ENCODE assay signal across 9 cellular contexts in genomic region chr13:95535243-95535642, GRCh38. TPM values are rescaled to one million over a fixed set of nuclear protein-coding genes. Genes with fewer than 3 reads are reported as not detected.
DNase-seq lines count a peak whose midpoint lies in the region; ATAC-seq, FAIRE-seq and TF ChIP-seq lines count a peak whose summit lies in the region.
"Had no signal": no experiment of that assay in that cellular context is flagged by ENCODE, and none has a peak within 500 bp of the region (broad histone marks: within the 10 kb centered on the region; RNA-seq: fewer than 3 reads in every experiment).

No MANE protein-coding gene starts in this region.

- H3K27me3 ChIP-seq in CD8-positive, alpha-beta T cell (ENCODE audit: insufficient read depth, low read length): no peaks in the 10 kb centered on the region

- FAIRE-seq in A549 (lab: Jason Lieb, UNC): no peak

- POLR2A ChIA-PET in A549 (lab: Yijun Ruan, JAX): no interaction called here
- POLR2A ChIA-PET in CD8-positive, alpha-beta T cell (lab: Charles Lee): no interaction called here

- no peaks in the 10 kb centered on the region for H3K4me1 Mint-ChIP-seq in CD8-positive, alpha-beta T cell (ENCODE audit: low read depth)

- CTCF ChIA-PET in A549 (lab: Yijun Ruan, JAX): interaction anchor here (1.2 to 3.1 kb wide), 3 partner anchors 29 to 299 kb away, joined by 3 to 22 read pairs (median 11); no protein-coding TSS in a partner anchor
- CTCF ChIA-PET in CD8-positive, alpha-beta T cell (lab: Charles Lee): no interaction called here

- peak; percentile 45 to 89 for DNase-seq in A549 (ENCODE audit: low read depth in 1 of 2, low spot score in 1 of 2)
- peak; percentile 17 for DNase-seq in NCI-H2196 treated with DMSO at 0.1 percent for 48 hours (lab: John Stamatoyannopoulos, UW; ENCODE audit: unreplicated experiment)
- peak; percentile 91 for DNase-seq in fibroblast of mammary gland (ENCODE audit: low read depth)
- no peak for DNase-seq in NCI-H524 treated with DMSO at 0.1 percent for 48 hours (lab: John Stamatoyannopoulos, UW)
- DNase-seq in NCI-H2107 treated with DMSO at 0.1 percent for 48 hours (lab: John Stamatoyannopoulos, UW; ENCODE audit: unreplicated experiment): no peak
- no peak for DNase-seq in CD8-positive, alpha-beta T cell
- DNase-seq: activated CD4-positive, alpha-beta T cell treated with anti-CD3 and anti-CD28 coated beads, Interleukin-2, amount 10 ng/mL, durations not matched to agents 24 days and 14 days had no signal

- no peaks in the 10 kb centered on the region for H3K9me3 ChIP-seq in A549
- no peaks in the 10 kb centered on the region for H3K9me3 ChIP-seq in CD8-positive, alpha-beta T cell (ENCODE audit: low read length)

- H3K4me1 ChIP-seq in A549: peaks cover 55% of the 10 kb centered on the region
- no peaks in the 10 kb centered on the region for H3K4me1 ChIP-seq in CD8-positive, alpha-beta T cell (ENCODE audit: insufficient read depth, low read length)

- H3K4me3 ChIP-seq in A549: no peak overlapping the region
- no peak overlapping the region for H3K4me3 ChIP-seq in fibroblast of mammary gland (ENCODE audit: control insufficient read depth, low read depth, low read length)
- H3K4me3 ChIP-seq in CD8-positive, alpha-beta T cell (ENCODE audit: low read depth, low read length): no peak overlapping the region

- no peaks in the 10 kb centered on the region for H3K36me3 ChIP-seq in CD8-positive, alpha-beta T cell (ENCODE audit: insufficient read depth, low read length)

- H3K27ac Mint-ChIP-seq in CD8-positive, alpha-beta T cell: no peak overlapping the region
- H3K27ac Mint-ChIP-seq: activated CD4-positive, alpha-beta T cell treated with anti-CD3 and anti-CD28 coated beads, Interleukin-2, amount 10 ng/mL, durations not matched to agents 24 days and 14 days had no signal

- no peaks in the 10 kb centered on the region for H3K36me3 Mint-ChIP-seq in CD8-positive, alpha-beta T cell

- intact Hi-C loops in CD8-positive, alpha-beta T cell (cut with DNase I, micrococcal nuclease): no loop called here

- H3K27me3 Mint-ChIP-seq in CD8-positive, alpha-beta T cell (ENCODE audit: low read depth): peaks cover 14% of the 10 kb centered on the region

- WGBS in A549 (ENCODE audit: missing lambda C conversion rate): 0% methylated on average over 3 of the region's 3 CpGs

- H3K4me3 Mint-ChIP-seq in CD8-positive, alpha-beta T cell: no peak overlapping the region
- H3K4me3 Mint-ChIP-seq: activated CD4-positive, alpha-beta T cell treated with anti-CD3 and anti-CD28 coated beads, Interleukin-2, amount 10 ng/mL, durations not matched to agents 24 days and 14 days had no signal

- no peak for TF ChIP-seq POLR2A in A549 (IDR thresholded peaks at IDR 0.05; ENCODE audit: low read length)

- H3K4me2 ChIP-seq in A549: peak overlapping the region; percentile 63

- ATAC-seq in A549 (peak; percentile 98), GM19023 (IDR thresholded peaks at IDR 0.05; ENCODE audit: unreplicated experiment) (peak; percentile 64), GM21528 (IDR thresholded peaks at IDR 0.05; ENCODE audit: low FRiP score, unreplicated experiment) (no peak)
- ATAC-seq in CD8-positive, alpha-beta T cell: no peak

- TF ChIP-seq RAD21 in A549 (conservative IDR thresholded peaks at IDR 0.05 in 1 of 2, IDR thresholded peaks at IDR 0.05 in 1 of 2): no peak

- peak overlapping the region; percentile 70 to 76 for H3K27ac ChIP-seq in A549
- no peak overlapping the region for H3K27ac ChIP-seq in CD8-positive, alpha-beta T cell (ENCODE audit: low read depth, low read length)

- TF ChIP-seq EP300 in A549 (IDR thresholded peaks at IDR 0.05): peak; percentile 32 to 50; a peak in 2 of 5 replicates

- H3K9me3 Mint-ChIP-seq in CD8-positive, alpha-beta T cell: no peaks in the 10 kb centered on the region
- H3K9me3 Mint-ChIP-seq: activated CD4-positive, alpha-beta T cell treated with anti-CD3 and anti-CD28 coated beads, Interleukin-2, amount 10 ng/mL, durations not matched to agents 24 days and 14 days had no signal

- no peak for TF ChIP-seq CTCF in A549 (IDR thresholded peaks at IDR 0.05)
- TF ChIP-seq CTCF in fibroblast of mammary gland (conservative IDR thresholded peaks at IDR 0.05; ENCODE audit: control insufficient read depth, insufficient read depth, low read depth, low read length): no peak
- TF ChIP-seq CTCF in CD8-positive, alpha-beta T cell (IDR thresholded peaks at IDR 0.05): no peak

TF ChIP-seq in A549, 52 proteins besides CTCF, POLR2A, EP300 and RAD21 (continues in another document):
- no peak for TF ChIP-seq PHF8 (IDR thresholded peaks at IDR 0.05; ENCODE audit: borderline replicate concordance, low read depth)
- TF ChIP-seq ESRRA (IDR thresholded peaks at IDR 0.05; ENCODE audit: borderline replicate concordance, low read length): no peak
- no peak for TF ChIP-seq BHLHE40 (IDR thresholded peaks at IDR 0.05; ENCODE audit: low read depth, low read length)
- TF ChIP-seq CHD4 (IDR thresholded peaks at IDR 0.05; ENCODE audit: borderline replicate concordance): no peak
- TF ChIP-seq ZNF302 (CRISPR knock-in tag; IDR thresholded peaks at IDR 0.05): no peak
- no peak for TF ChIP-seq ELK1 (IDR thresholded peaks at IDR 0.05; ENCODE audit: low read depth, low read length)
- TF ChIP-seq BCL3 (IDR thresholded peaks at IDR 0.05): 0 out of 3 replicates have a peak, but pooled peaks have one; percentile 43
- TF ChIP-seq, protein P1, sequence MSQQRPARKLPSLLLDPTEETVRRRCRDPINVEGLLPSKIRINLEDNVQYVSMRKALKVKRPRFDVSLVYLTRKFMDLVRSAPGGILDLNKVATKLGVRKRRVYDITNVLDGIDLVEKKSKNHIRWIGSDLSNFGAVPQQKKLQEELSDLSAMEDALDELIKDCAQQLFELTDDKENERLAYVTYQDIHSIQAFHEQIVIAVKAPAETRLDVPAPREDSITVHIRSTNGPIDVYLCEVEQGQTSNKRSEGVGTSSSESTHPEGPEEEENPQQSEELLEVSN (IDR thresholded peaks at IDR 0.05; ENCODE audit: borderline replicate concordance, low read depth): no peak
- TF ChIP-seq, protein P2, sequence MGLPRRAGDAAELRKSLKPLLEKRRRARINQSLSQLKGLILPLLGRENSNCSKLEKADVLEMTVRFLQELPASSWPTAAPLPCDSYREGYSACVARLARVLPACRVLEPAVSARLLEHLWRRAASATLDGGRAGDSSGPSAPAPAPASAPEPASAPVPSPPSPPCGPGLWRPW (IDR thresholded peaks at IDR 0.05): no peak
- TF ChIP-seq HOXB5 (CRISPR knock-in tag; IDR thresholded peaks at IDR 0.05): peak; percentile 97
- no peak for TF ChIP-seq HDAC2 (IDR thresholded peaks at IDR 0.05)
- TF ChIP-seq FOXS1 (CRISPR knock-in tag; IDR thresholded peaks at IDR 0.05): peak; percentile 33; the same call in 1 of the 2 replicates
- no peak for TF ChIP-seq CBX2 (IDR thresholded peaks at IDR 0.05; ENCODE audit: borderline replicate concordance, low read depth)
- TF ChIP-seq FOSB (CRISPR knock-in tag; IDR thresholded peaks at IDR 0.05): no peak
- no peak for TF ChIP-seq HEYL (CRISPR knock-in tag; IDR thresholded peaks at IDR 0.05)
- TF ChIP-seq GATA3 (IDR thresholded peaks at IDR 0.05; ENCODE audit: borderline replicate concordance): peak; percentile 93
- TF ChIP-seq USF2 (IDR thresholded peaks at IDR 0.05): no peak
- no peak for TF ChIP-seq TFCP2L1 (CRISPR knock-in tag; IDR thresholded peaks at IDR 0.05)
- peak in 1 of 2 experiments; percentile 37; a peak in 1 of 4 replicates for TF ChIP-seq CEBPB (IDR thresholded peaks at IDR 0.05)
- TF ChIP-seq SREBF2 (IDR thresholded peaks at IDR 0.05): no peak
- no peak for TF ChIP-seq KDM1A (IDR thresholded peaks at IDR 0.05; ENCODE audit: low read depth)
- no peak for TF ChIP-seq RCOR1 (IDR thresholded peaks at IDR 0.05; ENCODE audit: low read depth, low read length)
- no peak for TF ChIP-seq KDM5A (IDR thresholded peaks at IDR 0.05)
- no peak for TF ChIP-seq SMC3 (IDR thresholded peaks at IDR 0.05)

RNA-seq across cellular contexts. Expression of gene CLDN10, which starts 17.3 kb away (rescaled TPM):
- polyA plus RNA-seq in A549 (2011; rRNA removed) (0.95 and 0.96 TPM in 2 replicates), A549 (2017; fragmentation: RNase III; extraction: RNeasy Plus Mini Kit Qiagen cat#74134 plus additional on column Dnase treatment) (0.12 to 0.18 TPM in 2 of 3 replicates, not detected in the other)
- 0.17 and 0.23 TPM in 2 replicates for polyA plus RNA-seq in A549 (2012; cell fraction: cytosol; rRNA removed)
- polyA plus RNA-seq in A549 (2012; cell fraction: nucleus; rRNA removed): 0.06 TPM in 1 of 2 replicates, not detected in the other
- 0.39 TPM in 1 of 2 replicates, not detected in the other for polyA minus RNA-seq in A549 (2011; rRNA and poly(A)+ RNA removed)
- total RNA-seq in CD8-positive, alpha-beta T cell: not detected
- total RNA-seq: activated CD4-positive, alpha-beta T cell treated with anti-CD3 and anti-CD28 coated beads, Interleukin-2, amount 10 ng/mL, durations not matched to agents 24 days and 14 days had no signal

Comparison
In these comparisons a context has a peak if more than half of its experiments do, and no peak if none do; other contexts are left out.
1. ATAC-seq: peak in A549 (2 of 2) and GM19023 (single experiment); none in CD8-positive, alpha-beta T cell (single experiment) and GM21528 (single experiment).
2. DNase-seq: peak in A549 (2 of 2), NCI-H2196 treated with DMSO at 0.1 percent for 48 hours (single experiment) and fibroblast of mammary gland (single experiment); none in NCI-H524 treated with DMSO at 0.1 percent for 48 hours (single experiment), NCI-H2107 treated with DMSO at 0.1 percent for 48 hours (single experiment) and CD8-positive, alpha-beta T cell (0 of 7).